Comparison of ENCODE assay signal across 6 cellular contexts in the genomic region with DNA sequence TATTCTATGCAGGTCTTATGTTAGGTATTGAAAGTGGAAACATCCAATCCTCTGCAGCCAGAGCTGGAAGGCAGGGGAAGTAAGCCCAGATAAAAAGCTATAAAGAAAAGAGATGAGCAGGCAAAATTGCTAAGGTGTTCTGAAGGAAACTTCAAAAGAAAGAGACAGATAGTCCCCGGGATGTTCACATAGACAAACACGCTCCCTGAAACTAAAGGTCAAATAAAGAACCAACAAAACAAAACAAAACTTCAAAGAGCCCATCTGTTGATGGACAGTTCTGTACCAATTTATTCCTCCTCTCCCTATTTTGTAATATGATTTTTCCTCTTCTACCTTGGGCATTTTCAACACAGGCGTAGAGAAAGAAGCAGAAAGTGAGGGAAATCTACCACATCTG. TPM values are rescaled to one million over a fixed set of nuclear protein-coding genes. Genes with fewer than 3 reads are reported as not detected.
"Had no signal": no experiment of that assay in that cellular context is flagged by ENCODE, and none has a peak within 500 bp of the region (broad histone marks: within the 10 kb centered on the region; RNA-seq: fewer than 3 reads in every experiment).

No MANE protein-coding gene starts in this region.

- FAIRE-seq: HTR-8/SVneo had no signal

- H3K27ac ChIP-seq: HL-60 had no signal

- H3K36me3 Mint-ChIP-seq: IgD-negative memory B cell had no signal

- H3K4me3 Mint-ChIP-seq: IgD-negative memory B cell had no signal

- H3K27ac Mint-ChIP-seq: IgD-negative memory B cell had no signal

- DNase-seq: IMR-90, KBM-7, KG1 had no signal

RNA-seq across cellular contexts. Expression of gene NDFIP2, which starts 11.3 kb away (rescaled TPM):
- polyA plus RNA-seq: IgD-negative memory B cell had no signal
